Comparison of ENCODE assay signal across 1 cellular context in genomic region chr22:26377170-26377825, GRCh38.
TF ChIP-seq lines count a peak whose summit lies in the region.

No MANE protein-coding gene starts in this region.

TF ChIP-seq in HepG2, 621 proteins besides CTCF, POLR2A, EP300 and RAD21 (continued from another document):
- TF ChIP-seq E2F1 (CRISPR knock-in tag; IDR thresholded peaks at IDR 0.05) (no peak), STAG1 (CRISPR knock-in tag; IDR thresholded peaks at IDR 0.05) (no peak), SMYD3 (CRISPR knock-in tag; IDR thresholded peaks at IDR 0.05) (no peak), GPBP1L1 (CRISPR knock-in tag; IDR thresholded peaks at IDR 0.05) (no peak)
